ENCODE assay signal across 9 cellular contexts in genomic region chr16:85422374-85423185, GRCh38.
DNase-seq lines count a peak whose midpoint lies in the region; ATAC-seq and TF ChIP-seq lines count a peak whose summit lies in the region.
"Had no signal": no experiment of that assay in that cellular context is flagged by ENCODE, and none has a peak within 500 bp of the region (broad histone marks: within the 10 kb centered on the region; RNA-seq: fewer than 3 reads in every experiment).

No MANE protein-coding gene starts in this region.

- TF ChIP-seq CTCF in heart right ventricle (IDR thresholded peaks at IDR 0.05), result no peak

- no peak overlapping the region for H3K27ac ChIP-seq in heart right ventricle

- no peak overlapping the region for H3K27ac Mint-ChIP-seq in T-helper 17 cell

- ATAC-seq in Right ventricle myocardium inferior (no peak), heart right ventricle (no peak), T-helper 17 cell (no peak), GM21381 (IDR thresholded peaks at IDR 0.05; ENCODE audit: unreplicated experiment) (no peak)

- H3K36me3 ChIP-seq in heart right ventricle, result no peaks in the 10 kb centered on the region

- H3K4me1 ChIP-seq in heart right ventricle, result peaks cover 0 to 11% (median 0%) of the 10 kb centered on the region in 9 donors

- H3K4me1 Mint-ChIP-seq in T-helper 17 cell, result peaks cover 4% of the 10 kb centered on the region

- intact Hi-C loops in Right ventricle myocardium inferior (cut with DNase I) (loop anchor here (5.0 kb wide), 1 partner anchor 130 kb away; no protein-coding TSS in a partner anchor), heart right ventricle (cut with DNase I) (loop anchor here in 8 of 10 donors (2.0 to 10.0 kb wide), 7 partner anchors 52 to 188 kb away; no protein-coding TSS in a partner anchor)

- no peak overlapping the region for H3K4me3 Mint-ChIP-seq in T-helper 17 cell

- H3K4me3 ChIP-seq in heart right ventricle, result no peak overlapping the region

- peaks cover 35% of the 10 kb centered on the region for H3K27me3 Mint-ChIP-seq in T-helper 17 cell

- 78 to 81% methylated on average over 22 of the region's 22 CpGs for WGBS in heart right ventricle, 2 donors

- H3K9me3 ChIP-seq in heart right ventricle (no peaks in the 10 kb centered on the region), T-helper 17 cell (ENCODE audit: control insufficient read depth, low read length, poor library complexity, severe bottlenecking) (no peaks in the 10 kb centered on the region)

- H3K27me3 ChIP-seq in heart right ventricle, result no peaks in the 10 kb centered on the region

- H3K36me3 Mint-ChIP-seq in T-helper 17 cell (ENCODE audit: low read depth), result peaks cover 4% of the 10 kb centered on the region

- peak; percentile 17 for DNase-seq in Right ventricle myocardium inferior (ENCODE audit: missing footprints)
- no peak for DNase-seq in heart right ventricle
- peak in 2 of 3 donors; percentile 1 to 6 for DNase-seq in T-helper 17 cell
- peak; percentile 27 for DNase-seq in kidney glomerular epithelial cell (lab: John Stamatoyannopoulos, UW)
- DNase-seq in ureter (ENCODE audit: low spot score), result peak; percentile 82
- no peak for DNase-seq in midbrain (lab: John Stamatoyannopoulos, UW)
- DNase-seq in NCI-H187 (lab: John Stamatoyannopoulos, UW), result no peak
- DNase-seq: NCI-H1694 had no signal

Comparison
In these comparisons a context has a peak if more than half of its experiments do, and no peak if none do; other contexts are left out.
1. DNase-seq: peak in Right ventricle myocardium inferior (single experiment), T-helper 17 cell (2 of 3), kidney glomerular epithelial cell (single experiment) and ureter (single experiment); none in heart right ventricle (0 of 2), midbrain (single experiment) and NCI-H187 (0 of 2).